10 cellular contexts compared by ENCODE assay signal in the genomic region with DNA sequence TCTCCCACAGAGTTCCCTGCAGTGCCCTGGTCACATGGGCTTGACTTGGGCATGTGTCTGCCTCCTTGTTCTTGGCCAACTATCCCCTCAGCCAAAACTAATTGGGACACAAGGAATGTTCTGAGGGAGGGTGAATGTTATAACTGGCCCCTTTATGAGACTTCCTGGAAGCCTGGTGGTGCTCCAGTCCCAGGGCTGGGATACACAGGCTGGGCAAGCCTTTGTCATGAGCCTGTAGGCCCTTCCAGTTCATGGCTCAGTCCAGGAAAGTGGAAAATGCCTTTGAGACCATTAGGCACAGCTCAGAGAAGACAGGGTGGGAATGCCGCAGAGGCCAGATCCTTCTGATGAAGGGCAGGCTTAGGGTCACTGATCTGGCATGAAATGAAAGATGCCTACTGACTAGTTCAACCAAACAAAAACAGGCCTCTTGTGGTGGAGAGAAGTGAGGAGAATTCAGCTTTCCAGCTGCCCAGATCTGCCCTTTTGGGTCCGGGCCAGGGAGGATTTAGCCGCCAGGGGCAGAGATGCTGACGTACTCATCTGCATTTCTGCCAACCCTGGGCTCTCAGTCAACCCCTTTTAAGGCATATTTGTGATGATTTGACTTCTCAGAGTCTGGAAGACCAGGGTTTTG.
A peak's percentile ranks its signal among the peaks of the same experiment; 100 is the strongest.
DNase-seq lines count a peak whose midpoint lies in the region; ATAC-seq and TF ChIP-seq lines count a peak whose summit lies in the region.
"Had no signal": no experiment of that assay in that cellular context is flagged by ENCODE, and none has a peak within 500 bp of the region (broad histone marks: within the 10 kb centered on the region; RNA-seq: fewer than 3 reads in every experiment).

No MANE protein-coding gene starts in this region.

- H3K4me3 ChIP-seq in adipocyte (ENCODE audit: low read length) (no peak overlapping the region), fibroblast of villous mesenchyme (ENCODE audit: low read depth, low read length) (no peak overlapping the region)

- H3K4me1 ChIP-seq in adipocyte (ENCODE audit: control insufficient read depth, insufficient read depth, low read length): peaks cover 27% of the 10 kb centered on the region

- ATAC-seq in omental fat pad (ENCODE audit: low FRiP score) (peak; percentile 54), HG03432 (IDR thresholded peaks at IDR 0.05; ENCODE audit: unreplicated experiment) (no peak)
- ATAC-seq: naive thymus-derived CD8-positive, alpha-beta T cell had no signal

- H3K27me3 ChIP-seq in adipocyte (replicated peaks; ENCODE audit: control insufficient read depth, insufficient read depth, low read length): peaks cover 7% of the 10 kb centered on the region

- no peaks in the 10 kb centered on the region for H3K9me3 ChIP-seq in adipocyte (ENCODE audit: control insufficient read depth, low read length)

- peak overlapping the region; percentile 35 for H3K9ac ChIP-seq in adipocyte (ENCODE audit: low read length)

- peak; percentile 33 for DNase-seq in AG08396 (ENCODE audit: low spot score)
- peak; percentile 83 for DNase-seq in adipocyte (ENCODE audit: low read depth)
- peak; percentile 8 for DNase-seq in fibroblast of villous mesenchyme (ENCODE audit: low read depth)
- DNase-seq in omental fat pad (ENCODE audit: low spot score): no peak
- DNase-seq in activated gamma-delta T cell treated with Interleukin-2 at 50 U/mL for 16 hours: no peak
- DNase-seq in ecto neural progenitor cell (ENCODE audit: low spot score): no peak
- no peak for DNase-seq in NCI-H510A (lab: John Stamatoyannopoulos, UW)
- DNase-seq: activated CD4-positive, alpha-beta T cell treated with anti-CD3 and anti-CD28 coated beads, Interleukin-2, amount 50 U/mL, for 1 hour; naive thymus-derived CD8-positive, alpha-beta T cell had no signal

- no peaks in the 10 kb centered on the region for H3K36me3 ChIP-seq in adipocyte (ENCODE audit: control insufficient read depth, insufficient read depth, low read length, severe bottlenecking)

- TF ChIP-seq CTCF in fibroblast of villous mesenchyme (IDR thresholded peaks at IDR 0.05; ENCODE audit: insufficient read depth, low read depth, low read length): no peak
- no peak for TF ChIP-seq CTCF in omental fat pad (IDR thresholded peaks at IDR 0.05)

Comparison
In these comparisons a context has a peak if more than half of its experiments do, and no peak if none do; other contexts are left out.
1. DNase-seq: peak in AG08396 (single experiment), adipocyte (single experiment) and fibroblast of villous mesenchyme (single experiment); none in omental fat pad (single experiment), activated gamma-delta T cell treated with Interleukin-2 at 50 U/mL for 16 hours (single experiment), ecto neural progenitor cell (single experiment) and NCI-H510A (single experiment).